Comparison of ENCODE assay signal across 17 cellular contexts in the genomic region with DNA sequence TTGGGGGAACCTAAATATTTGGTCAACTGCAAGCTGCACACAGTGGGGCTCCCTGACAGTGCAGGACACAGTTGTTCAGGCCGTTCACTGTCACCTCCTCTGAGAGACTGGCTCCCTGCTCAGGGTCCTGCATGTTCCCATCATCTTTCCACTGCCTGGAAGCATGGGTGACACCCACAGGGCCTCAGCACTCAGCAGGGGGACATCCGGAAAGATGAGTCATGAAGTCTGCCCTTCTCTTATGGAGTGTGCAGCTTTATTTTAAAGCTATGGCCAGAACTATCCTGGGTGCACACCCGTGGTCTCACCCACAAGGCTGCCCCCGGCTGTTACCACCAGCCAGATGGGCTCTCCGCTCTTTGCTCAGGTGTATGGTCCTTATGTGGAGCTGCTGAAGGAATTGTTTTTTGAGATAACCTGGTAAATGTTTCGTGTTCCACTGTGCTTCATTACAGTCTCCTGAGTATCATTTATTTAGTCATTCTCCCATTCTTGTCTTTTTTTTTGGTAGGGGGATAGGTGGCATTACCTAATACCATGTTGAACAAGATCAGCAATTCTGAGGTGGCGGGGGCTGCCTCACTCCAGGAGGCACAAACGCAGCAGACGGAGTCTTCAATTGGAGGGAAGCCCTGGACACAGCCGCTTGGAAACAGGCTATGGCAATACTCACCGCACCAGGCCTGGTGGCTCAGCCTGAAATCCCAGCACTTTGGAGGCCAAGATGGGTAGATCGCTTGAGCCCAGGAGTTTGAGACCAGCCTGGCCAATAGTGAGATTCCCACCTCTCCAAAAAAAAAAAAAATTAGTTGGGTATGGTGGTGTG. TPM values are rescaled to one million over a fixed set of nuclear protein-coding genes. Genes with fewer than 3 reads are reported as not detected.
DNase-seq lines count a peak whose midpoint lies in the region; ATAC-seq, FAIRE-seq and TF ChIP-seq lines count a peak whose summit lies in the region.
"Had no signal": no experiment of that assay in that cellular context is flagged by ENCODE, and none has a peak within 500 bp of the region (broad histone marks: within the 10 kb centered on the region; RNA-seq: fewer than 3 reads in every experiment).

No MANE protein-coding gene starts in this region.

- H3K9ac ChIP-seq in kidney (ENCODE audit: low read length in 2 of 2), result no peak overlapping the region

- H3K27ac Mint-ChIP-seq in glutamatergic neuron (ENCODE audit: unreplicated experiment), result no peak overlapping the region

- H3K27ac ChIP-seq in kidney (ENCODE audit: low read depth in 2 of 2, low read length in 2 of 2), result no peak overlapping the region
- H3K27ac ChIP-seq: HL-60 had no signal

- ATAC-seq in HG03439 (IDR thresholded peaks at IDR 0.05; ENCODE audit: unreplicated experiment) (no peak), HG02852 (IDR thresholded peaks at IDR 0.05; ENCODE audit: unreplicated experiment) (no peak)

- H3K27me3 Mint-ChIP-seq in glutamatergic neuron (ENCODE audit: unreplicated experiment), result peaks cover 4% of the 10 kb centered on the region
- H3K27me3 Mint-ChIP-seq: activated naive CD8-positive, alpha-beta T cell had no signal

- no peaks in the 10 kb centered on the region for H3K9me3 ChIP-seq in kidney (ENCODE audit: control insufficient read depth in 1 of 2, low read length in 2 of 2)
- H3K9me3 ChIP-seq: BE2C, mucosa of descending colon had no signal

- no peaks in the 10 kb centered on the region for H3K4me1 ChIP-seq in kidney (ENCODE audit: control insufficient read depth in 1 of 2, insufficient read depth in 1 of 2, low read depth in 1 of 2, low read length in 2 of 2)
- H3K4me1 ChIP-seq: BE2C had no signal

- H3K4me3 ChIP-seq in kidney (ENCODE audit: low read length in 2 of 2), result no peak overlapping the region
- H3K4me3 ChIP-seq: mucosa of descending colon had no signal

- H3K36me3 ChIP-seq in kidney (ENCODE audit: control insufficient read depth in 1 of 2, insufficient read depth in 2 of 2, low read length in 2 of 2), result peaks cover 6 to 9% of the 10 kb centered on the region in 2 donors

- peak; percentile 92 for DNase-seq in A172 (ENCODE audit: low spot score)
- DNase-seq in GM12891 (ENCODE audit: insufficient read length, low spot score), result no peak
- DNase-seq in RKO (ENCODE audit: low spot score), result peak; percentile 52
- peak; percentile 11 for DNase-seq in kidney
- no peak for DNase-seq in glutamatergic neuron
- DNase-seq in NCI-H1105 treated with DMSO at 0.1 percent for 48 hours (lab: John Stamatoyannopoulos, UW), result no peak
- DNase-seq: BE2C, cerebellar nuclear complex, DMS153, head of caudate nucleus, MM.1S, NCI-H2171 treated with DMSO at 0.1 percent for 48 hours had no signal

- no peaks in the 10 kb centered on the region for H3K4me1 Mint-ChIP-seq in glutamatergic neuron (ENCODE audit: low read depth, unreplicated experiment)

- intact Hi-C loops in kidney (cut with DNase I), result no loop called here

- H3K9me3 Mint-ChIP-seq in glutamatergic neuron (ENCODE audit: unreplicated experiment), result peaks cover 3% of the 10 kb centered on the region

- FAIRE-seq in GM12891 (lab: Jason Lieb, UNC) (no peak), kidney (lab: Jason Lieb, UNC) (no peak)

- TF ChIP-seq CTCF in kidney (IDR thresholded peaks at IDR 0.05; ENCODE audit: borderline replicate concordance, extremely low read depth, insufficient read depth), result no peak
- no peak for TF ChIP-seq CTCF in glutamatergic neuron (IDR thresholded peaks at IDR 0.05; ENCODE audit: partially characterized antibody, unreplicated experiment)

- no peak overlapping the region for H3K4me3 Mint-ChIP-seq in glutamatergic neuron (ENCODE audit: unreplicated experiment)
- H3K4me3 Mint-ChIP-seq: activated naive CD8-positive, alpha-beta T cell had no signal

- peak; percentile 19; the same call in 1 of the 2 replicates for TF ChIP-seq POLR2A in GM12891 (IDR thresholded peaks at IDR 0.05; ENCODE audit: low read depth, low read length)

- H3K36me3 Mint-ChIP-seq in glutamatergic neuron (ENCODE audit: unreplicated experiment), result peaks cover 5% of the 10 kb centered on the region
- H3K36me3 Mint-ChIP-seq: activated naive CD8-positive, alpha-beta T cell had no signal

TF ChIP-seq in GM12891, 5 proteins besides CTCF, POLR2A, EP300 and RAD21:
- no peak for TF ChIP-seq TAF1 (IDR thresholded peaks at IDR 0.05; ENCODE audit: low read depth, low read length)
- no peak for TF ChIP-seq POU2F2 (IDR thresholded peaks at IDR 0.05; ENCODE audit: low read depth, low read length)
- TF ChIP-seq SPI1 (IDR thresholded peaks at IDR 0.05; ENCODE audit: low read depth, low read length), result no peak
- no peak for TF ChIP-seq PAX5 (IDR thresholded peaks at IDR 0.05; ENCODE audit: insufficient read depth, low read length, severe bottlenecking)
- TF ChIP-seq POLR2AphosphoS5 (IDR thresholded peaks at IDR 0.05; ENCODE audit: low read depth, low read length), result no peak
TF ChIP-seq in GM12891: peak in this region for 0.

RNA-seq across cellular contexts. Expression of gene TRIM11, which starts 14.3 kb away (rescaled TPM):
- 35.9 and 36.1 TPM in 2 replicates for total RNA-seq in A172 (2014; rRNA removed; shearing (Covaris generic))
- 12.6 TPM for polyA plus RNA-seq in GM12891 (2012; ENCODE audit: low read depth, missing spikeins)
- 24.2 TPM for total RNA-seq in kidney
- 10.9 TPM for polyA plus RNA-seq in kidney (ENCODE audit: insufficient read depth, low read depth, low replicate concordance)
- total RNA-seq in glutamatergic neuron (ENCODE audit: unreplicated experiment), result 41.0 TPM

RNA-seq across cellular contexts. Expression of gene TRIM17, which starts 24.3 kb away (rescaled TPM):
- not detected in 2 replicates for total RNA-seq in A172 (2014; rRNA removed; shearing (Covaris generic))
- polyA plus RNA-seq in GM12891 (2012; ENCODE audit: low read depth, missing spikeins), result 0.26 TPM
- total RNA-seq in kidney (6.5 TPM), glutamatergic neuron (ENCODE audit: unreplicated experiment) (not detected)
- 1.3 TPM for polyA plus RNA-seq in kidney (ENCODE audit: insufficient read depth, low read depth, low replicate concordance)

Comparison
In these comparisons a context has a peak if more than half of its experiments do, and no peak if none do; other contexts are left out.
1. DNase-seq: peak in A172 (single experiment), RKO (single experiment) and kidney (single experiment); none in GM12891 (single experiment), glutamatergic neuron (single experiment) and NCI-H1105 treated with DMSO at 0.1 percent for 48 hours (single experiment).